ENCODE assay signal across 8 cellular contexts in genomic region chr4:1289232-1290164, GRCh38. TPM values are rescaled to one million over a fixed set of nuclear protein-coding genes. Genes with fewer than 3 reads are reported as not detected.
DNase-seq lines count a peak whose midpoint lies in the region; TF ChIP-seq lines count a peak whose summit lies in the region.

Gene MAEA (plus strand): TSS chr4:1289891. CDS start chr4:1289914, 23 bp downstream.

- DNase-seq in ELR (ENCODE audit: low read depth) (peak; percentile 98), H9 (peak; percentile 97), MG63 (peak; percentile 95), SHP77 treated with DMSO at 0.1 percent for 48 hours (lab: John Stamatoyannopoulos, UW) (peak; percentile 62), fibroblast of the aortic adventitia (ENCODE audit: low read depth) (peak; percentile 95)
- DNase-seq in activated effector memory CD4-positive, alpha-beta T cell treated with anti-CD3 and anti-CD28 coated beads, Interleukin-2, amount 50 U/mL, for 16 hours = peak; percentile 99

- no peak within 1 kb of the TSS for H2AFZ ChIP-seq in H9 (ENCODE audit: low read length)

- no peak within 1 kb of the TSS for H4K8ac ChIP-seq in H9 (replicated peaks; ENCODE audit: insufficient read length, low read depth, low read length)

- H3K4ac ChIP-seq in H9 (ENCODE audit: low read depth, low read length) = no peak within 1 kb of the TSS

- no peak within 1 kb of the TSS for H3K23ac ChIP-seq in H9 (ENCODE audit: insufficient read length, low read depth, low read length)

- no peaks in the 10 kb centered on the region for H3K36me3 ChIP-seq in MG63

- H3K27me3 ChIP-seq in H9 (ENCODE audit: insufficient read depth, low read length) = no peaks in the 10 kb centered on the region
- no peaks in the 10 kb centered on the region for H3K27me3 ChIP-seq in MG63

- H3K27me3 Mint-ChIP-seq in H9 (ENCODE audit: low read depth) = peaks cover 17% of the 10 kb centered on the region
- no peaks in the 10 kb centered on the region for H3K27me3 Mint-ChIP-seq in nephron (ENCODE audit: low read depth)
- no peaks in the 10 kb centered on the region for H3K27me3 Mint-ChIP-seq in stimulated activated naive CD8-positive, alpha-beta T cell treated with anti-CD3 and anti-CD28 coated beads, Interleukin-15, Interleukin-2, amounts not matched to agents 100 ng/mL and 50 ng/mL, for 24 hours

- no peaks in the 10 kb centered on the region; the same call in 1 of the 2 replicates for H3K4me1 ChIP-seq in H9 (ENCODE audit: insufficient read depth, low read length)

- no peaks in the 10 kb centered on the region for H4K20me1 ChIP-seq in H9 (ENCODE audit: control insufficient read depth, insufficient read depth, insufficient read length)

- H3K79me1 ChIP-seq in H9 (ENCODE audit: insufficient read depth, low read depth, low read length, poor library complexity, severe bottlenecking) = peaks cover 15% of the 10 kb centered on the region

- H3K4me2 ChIP-seq in H9 (ENCODE audit: insufficient read depth, insufficient read length, low read length) = peak within 1 kb of the TSS; percentile 100

- H3K9me3 ChIP-seq in H9 (ENCODE audit: control insufficient read depth, low read depth, low read length) (no peaks in the 10 kb centered on the region), MG63 (no peaks in the 10 kb centered on the region)

- peak within 1 kb of the TSS; percentile 33 for H2BK5ac ChIP-seq in H9 (ENCODE audit: insufficient read length, low read length)

- no peak within 1 kb of the TSS for H3K56ac ChIP-seq in H9 (ENCODE audit: insufficient read length, low read depth, low read length)

- H3T11ph ChIP-seq in H9 (ENCODE audit: low read length) = no peak within 1 kb of the TSS

- H3K23me2 ChIP-seq in H9 (ENCODE audit: insufficient read length, low read depth, low read length, poor library complexity, severe bottlenecking) = peaks cover 9% of the 10 kb centered on the region

- H2BK120ac ChIP-seq in H9 (ENCODE audit: low read depth, low read length, poor library complexity, severe bottlenecking) = no peak within 1 kb of the TSS

- H4K91ac ChIP-seq in H9 (ENCODE audit: insufficient read length, low read depth, low read length) = no peak within 1 kb of the TSS

- H3K4me3 Mint-ChIP-seq in H9 = peak within 1 kb of the TSS; percentile 89 to 98
- H3K4me3 Mint-ChIP-seq in nephron = peak within 1 kb of the TSS; percentile 95 to 97 (median 95)
- H3K4me3 Mint-ChIP-seq in stimulated activated naive CD8-positive, alpha-beta T cell treated with anti-CD3 and anti-CD28 coated beads, Interleukin-15, Interleukin-2, amounts not matched to agents 100 ng/mL and 50 ng/mL, for 24 hours = peak within 1 kb of the TSS; percentile 98

- no CpG with 5 or more reads among the region's 95 CpGs for WGBS in H9 (ENCODE audit: extremely low coverage, insufficient read length, low lambda C conversion rate)

- no peak within 1 kb of the TSS for H2BK12ac ChIP-seq in H9 (ENCODE audit: insufficient read length, low read depth, low read length)

- no peak for TF ChIP-seq CTCF in H9 (conservative IDR thresholded peaks at IDR 0.05)
- no peak for TF ChIP-seq CTCF in fibroblast of the aortic adventitia (IDR thresholded peaks at IDR 0.05; ENCODE audit: insufficient read depth, low read length)
- no peak for TF ChIP-seq CTCF in nephron (IDR thresholded peaks at IDR 0.05; ENCODE audit: unreplicated experiment in 3 of 3)

- H3K4me3 ChIP-seq in MG63 (peak within 1 kb of the TSS; percentile 66), fibroblast of the aortic adventitia (ENCODE audit: low read depth, low read length) (peak within 1 kb of the TSS; percentile 90)

- H3K27ac Mint-ChIP-seq in H9 (peak within 1 kb of the TSS in 2 of 3 experiments; percentile 98; a peak in 5 of 7 replicates), nephron (peak within 1 kb of the TSS; percentile 78 to 94 (median 93))
- H3K27ac Mint-ChIP-seq in stimulated activated naive CD8-positive, alpha-beta T cell treated with anti-CD3 and anti-CD28 coated beads, Interleukin-15, Interleukin-2, amounts not matched to agents 100 ng/mL and 50 ng/mL, for 24 hours = peak within 1 kb of the TSS; percentile 89

- H3K36me3 Mint-ChIP-seq in H9 (ENCODE audit: insufficient read depth in 1 of 3, low read depth in 3 of 3) (peaks cover 0 to 15% (median 14%) of the 10 kb centered on the region in 3 experiments; a peak in 6 of 7 replicates), nephron (ENCODE audit: low read depth) (no peaks in the 10 kb centered on the region)
- H3K36me3 Mint-ChIP-seq in stimulated activated naive CD8-positive, alpha-beta T cell treated with anti-CD3 and anti-CD28 coated beads, Interleukin-15, Interleukin-2, amounts not matched to agents 100 ng/mL and 50 ng/mL, for 24 hours (ENCODE audit: low read depth) = peaks cover 12% of the 10 kb centered on the region

- H2BK20ac ChIP-seq in H9 (ENCODE audit: low read depth, low read length, poor library complexity, severe bottlenecking) = no peak within 1 kb of the TSS

- H3K27ac ChIP-seq in H9 (ENCODE audit: insufficient read length, low read depth, low read length) = no peak within 1 kb of the TSS

- H4K5ac ChIP-seq in H9 (ENCODE audit: insufficient read length, low read depth, low read length) = no peak within 1 kb of the TSS

- H3K9me3 Mint-ChIP-seq in H9 (peaks cover 12 to 31% of the 10 kb centered on the region in 2 experiments), nephron (peaks cover 4% of the 10 kb centered on the region)
- H3K9me3 Mint-ChIP-seq in stimulated activated naive CD8-positive, alpha-beta T cell treated with anti-CD3 and anti-CD28 coated beads, Interleukin-15, Interleukin-2, amounts not matched to agents 100 ng/mL and 50 ng/mL, for 24 hours = peaks cover 4% of the 10 kb centered on the region

- H3K4me1 Mint-ChIP-seq in H9 (peaks cover 26 to 31% of the 10 kb centered on the region in 2 experiments), nephron (peaks cover 24% of the 10 kb centered on the region)
- peaks cover 40% of the 10 kb centered on the region for H3K4me1 Mint-ChIP-seq in stimulated activated naive CD8-positive, alpha-beta T cell treated with anti-CD3 and anti-CD28 coated beads, Interleukin-15, Interleukin-2, amounts not matched to agents 100 ng/mL and 50 ng/mL, for 24 hours (ENCODE audit: low read depth)

- no peak within 1 kb of the TSS for H2AK5ac ChIP-seq in H9 (ENCODE audit: insufficient read length, low read length)

- no peak within 1 kb of the TSS for H2BK15ac ChIP-seq in H9 (ENCODE audit: low read depth, low read length)

- peak within 1 kb of the TSS; percentile 97 for H3K9ac ChIP-seq in H9 (ENCODE audit: extremely low read depth, insufficient read length, low read length)

- peaks cover 37% of the 10 kb centered on the region; the same call in 1 of the 2 replicates for H3K79me2 ChIP-seq in H9 (ENCODE audit: insufficient read depth, low read length)

- H3K18ac ChIP-seq in H9 (ENCODE audit: insufficient read length, low read depth, low read length) = peak within 1 kb of the TSS; percentile 84

- H3K14ac ChIP-seq in H9 (ENCODE audit: insufficient read depth, low read length) = peak within 1 kb of the TSS; percentile 80

RNA-seq across cellular contexts. Expression of gene MAEA, which starts in this region (rescaled TPM):
- total RNA-seq in H9 (2021) = 85.6 and 89.5 TPM in 2 replicates
- total RNA-seq in MG63 (2014; rRNA removed; shearing (Covaris generic); ENCODE audit: low replicate concordance) = 29.3 and 30.2 TPM in 2 replicates
- 54.8 and 98.0 TPM in 2 replicates for total RNA-seq in fibroblast of the aortic adventitia (ENCODE audit: low replicate concordance)
